In the genomic region with DNA sequence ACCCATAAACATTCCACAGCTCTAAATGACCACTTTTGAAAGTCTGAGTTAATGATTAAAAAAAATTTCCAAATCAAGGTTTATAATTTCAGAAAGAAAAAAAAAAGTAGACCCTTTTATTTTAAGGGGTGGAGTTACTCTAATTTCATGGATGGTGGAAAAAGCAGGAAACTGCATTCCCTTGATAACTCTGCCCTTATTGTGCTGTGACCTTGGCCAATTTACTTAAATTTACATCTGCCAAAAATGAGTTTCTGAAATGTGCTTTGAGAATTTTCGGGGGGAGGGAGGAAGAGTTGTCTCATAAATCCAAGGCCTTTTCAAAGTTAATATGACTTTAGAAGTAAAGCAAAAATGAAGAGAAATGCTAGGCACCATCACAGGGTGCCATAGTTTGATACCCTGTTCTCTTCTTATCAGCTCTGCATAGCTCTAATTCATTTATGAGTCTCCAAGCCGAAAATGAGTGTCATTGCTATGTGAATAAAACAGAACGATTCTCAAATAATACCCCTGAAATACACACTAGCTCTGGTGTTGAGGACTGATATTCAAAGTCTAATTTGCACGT, we compare ENCODE assay signal across 21 cellular contexts.
"Had no signal": no experiment of that assay in that cellular context is flagged by ENCODE, and none has a peak within 500 bp of the region (broad histone marks: within the 10 kb centered on the region; RNA-seq: fewer than 3 reads in every experiment).

No MANE protein-coding gene starts in this region.

- H3K27me3 ChIP-seq: foreskin keratinocyte, sigmoid colon, stomach had no signal

- H3K27ac Mint-ChIP-seq: dendritic cell treated with granulocyte-macrophage colony-stimulating factor and Interleukin-4, amounts not matched to agents 40 ng/mL and 50 ng/mL, for 4 days; memory B cell; natural killer cell treated with Interleukin-12 subunit alpha and Interleukin-12 subunit beta and Interleukin-15 and Interleukin-18, amount 100 ng/mL, for 72 hours had no signal

- H3K9me3 Mint-ChIP-seq: dendritic cell treated with granulocyte-macrophage colony-stimulating factor and Interleukin-4, amounts not matched to agents 40 ng/mL and 50 ng/mL, for 4 days had no signal

- H3K4me1 ChIP-seq: foreskin keratinocyte, parathyroid adenoma, prostate gland, sigmoid colon, stomach had no signal

- H3K27me3 Mint-ChIP-seq: dendritic cell treated with granulocyte-macrophage colony-stimulating factor and Interleukin-4, amounts not matched to agents 40 ng/mL and 50 ng/mL, for 4 days; memory B cell; natural killer cell treated with Interleukin-12 subunit alpha and Interleukin-12 subunit beta and Interleukin-15 and Interleukin-18, amount 100 ng/mL, for 72 hours had no signal

- H3K4me1 Mint-ChIP-seq: memory B cell had no signal

- FAIRE-seq: colon, islet of Langerhans had no signal

- H3K9me3 ChIP-seq: lower lobe of right lung, prostate gland, sigmoid colon, stomach had no signal

- H3K36me3 Mint-ChIP-seq: memory B cell; natural killer cell treated with Interleukin-12 subunit alpha and Interleukin-12 subunit beta and Interleukin-15 and Interleukin-18, amount 100 ng/mL, for 72 hours had no signal

- H3K27ac ChIP-seq: foreskin keratinocyte, lower lobe of right lung, parathyroid adenoma, prostate gland, sigmoid colon, skin epidermis, stomach had no signal

- H3K4me3 ChIP-seq: lower lobe of right lung, prostate gland, sigmoid colon, skin epidermis, stomach had no signal

- H3K36me3 ChIP-seq: lower lobe of right lung, prostate gland, sigmoid colon, stomach had no signal

- H3K4me3 Mint-ChIP-seq: dendritic cell treated with granulocyte-macrophage colony-stimulating factor and Interleukin-4, amounts not matched to agents 40 ng/mL and 50 ng/mL, for 4 days; memory B cell; natural killer cell treated with Interleukin-12 subunit alpha and Interleukin-12 subunit beta and Interleukin-15 and Interleukin-18, amount 100 ng/mL, for 72 hours had no signal

- DNase-seq: cerebellar nuclear complex; erythroblast; foreskin keratinocyte; head of caudate nucleus; hypothalamus; kidney glomerular epithelial cell; lower lobe of right lung; midbrain; sigmoid colon; stimulated activated CD4-positive, alpha-beta T cell treated with anti-CD3 and anti-CD28 coated beads, Interleukin-12 subunit alpha, Interleukin-12 subunit beta, amount 100 ng/mL, for 4 hours; stimulated activated naive CD4-positive, alpha-beta T cell; stomach; trophoblast cell had no signal
